ENCODE assay signal across 14 cellular contexts in genomic region chr13:100530645-100531044, GRCh38. TPM values are rescaled to one million over a fixed set of nuclear protein-coding genes. Genes with fewer than 3 reads are reported as not detected.
DNase-seq lines count a peak whose midpoint lies in the region; ATAC-seq and TF ChIP-seq lines count a peak whose summit lies in the region.
"Had no signal": no experiment of that assay in that cellular context is flagged by ENCODE, and none has a peak within 500 bp of the region (broad histone marks: within the 10 kb centered on the region; RNA-seq: fewer than 3 reads in every experiment).

No MANE protein-coding gene starts in this region.

- H3K4me3 ChIP-seq in GM23338, result no peak overlapping the region
- no peak overlapping the region for H3K4me3 ChIP-seq in endodermal cell (ENCODE audit: low read length)

- no peaks in the 10 kb centered on the region for H3K79me2 ChIP-seq in GM23338 (replicated peaks; ENCODE audit: insufficient read depth)

- H3K9ac ChIP-seq in endodermal cell (ENCODE audit: extremely low read depth, low read length, poor library complexity, severe bottlenecking), result no peak overlapping the region

- H3K27ac Mint-ChIP-seq in GM23338, result no peak overlapping the region
- no peak overlapping the region for H3K27ac Mint-ChIP-seq in endodermal cell
- H3K27ac Mint-ChIP-seq: activated CD8-positive, alpha-beta T cell treated with anti-CD3 and anti-CD28 coated beads for 36 hours; stimulated activated memory B cell treated with anti-CD40 and anti-IgM and Interleukin-4, amounts not matched to agents 10 μg/mL and 1 μg/mL and 100 μg/mL, for 72 hours had no signal

- H3K27ac ChIP-seq in GM23338 (ENCODE audit: low read depth) (no peak overlapping the region), endodermal cell (ENCODE audit: low read depth, low read length) (no peak overlapping the region)
- H3K27ac ChIP-seq: brain microvascular endothelial cell had no signal

- 0 out of 2 replicates have a peak, but pooled peaks cover 5% of the 10 kb centered on the region for H3K36me3 ChIP-seq in GM23338 (ENCODE audit: insufficient read depth)
- H3K36me3 ChIP-seq in endodermal cell (ENCODE audit: control insufficient read depth, insufficient read depth, low read length), result peaks cover 34% of the 10 kb centered on the region
- H3K36me3 ChIP-seq: brain microvascular endothelial cell had no signal

- H3K4me1 Mint-ChIP-seq in GM23338 (peaks cover 38% of the 10 kb centered on the region), endodermal cell (peaks cover 15% of the 10 kb centered on the region)
- H3K4me1 Mint-ChIP-seq: stimulated activated memory B cell treated with anti-CD40 and anti-IgM and Interleukin-4, amounts not matched to agents 10 μg/mL and 1 μg/mL and 100 μg/mL, for 72 hours had no signal

- H3K36me3 Mint-ChIP-seq in GM23338 (ENCODE audit: low read depth) (peaks cover 10% of the 10 kb centered on the region; the same call in 2 of the 3 replicates), endodermal cell (ENCODE audit: low read depth) (peaks cover 47% of the 10 kb centered on the region)

- H3K4me1 ChIP-seq in GM23338 (ENCODE audit: insufficient read depth) (peaks cover 23% of the 10 kb centered on the region), endodermal cell (ENCODE audit: control insufficient read depth, insufficient read depth, low read length) (peaks cover 5% of the 10 kb centered on the region)

- H3K4me3 Mint-ChIP-seq in GM23338, result no peak overlapping the region; the same call in 2 of the 3 replicates
- H3K4me3 Mint-ChIP-seq in endodermal cell, result no peak overlapping the region
- H3K4me3 Mint-ChIP-seq: activated CD8-positive, alpha-beta T cell treated with anti-CD3 and anti-CD28 coated beads for 36 hours; stimulated activated memory B cell treated with anti-CD40 and anti-IgM and Interleukin-4, amounts not matched to agents 10 μg/mL and 1 μg/mL and 100 μg/mL, for 72 hours had no signal

- whole genome bisulfite sequencing in endodermal cell (ENCODE audit: insufficient coverage in 1 of 2, insufficient read length in 1 of 2), 2 experiments, result 84 to 86% methylated on average over 5 to 8 of the region's 8 CpGs

- H3K27me3 Mint-ChIP-seq in GM23338 (ENCODE audit: insufficient read depth, low read depth, poor library complexity), result peaks cover 18% of the 10 kb centered on the region
- H3K27me3 Mint-ChIP-seq in endodermal cell (ENCODE audit: insufficient read depth), result no peaks in the 10 kb centered on the region
- H3K27me3 Mint-ChIP-seq: activated CD8-positive, alpha-beta T cell treated with anti-CD3 and anti-CD28 coated beads for 36 hours; stimulated activated memory B cell treated with anti-CD40 and anti-IgM and Interleukin-4, amounts not matched to agents 10 μg/mL and 1 μg/mL and 100 μg/mL, for 72 hours had no signal

- no peak for TF ChIP-seq CTCF in GM23338 (conservative IDR thresholded peaks at IDR 0.05; ENCODE audit: low read depth in 2 of 2)
- TF ChIP-seq CTCF in endodermal cell (conservative IDR thresholded peaks at IDR 0.05), result no peak

- H2AFZ ChIP-seq in GM23338, result no peak overlapping the region

- H3K27me3 ChIP-seq in GM23338 (ENCODE audit: insufficient read depth), result no peaks in the 10 kb centered on the region
- no peaks in the 10 kb centered on the region for H3K27me3 ChIP-seq in endodermal cell (ENCODE audit: control insufficient read depth, insufficient read depth, low read length, poor library complexity, severe bottlenecking)
- H3K27me3 ChIP-seq: brain microvascular endothelial cell had no signal

- ATAC-seq in GM23338, result peak; percentile 38
- ATAC-seq: activated CD8-positive, alpha-beta T cell treated with anti-CD3 and anti-CD28 coated beads for 36 hours; stimulated activated memory B cell treated with anti-CD40 and anti-IgM and Interleukin-4, amounts not matched to agents 10 μg/mL and 1 μg/mL and 100 μg/mL, for 72 hours had no signal

- no peaks in the 10 kb centered on the region for H3K9me3 ChIP-seq in endodermal cell (ENCODE audit: control insufficient read depth, low read length)

- no peaks in the 10 kb centered on the region for H3K9me2 ChIP-seq in GM23338 (ENCODE audit: insufficient read depth)

- no peaks in the 10 kb centered on the region for H3K9me3 Mint-ChIP-seq in GM23338
- H3K9me3 Mint-ChIP-seq in endodermal cell, result no peaks in the 10 kb centered on the region
- H3K9me3 Mint-ChIP-seq: activated CD8-positive, alpha-beta T cell treated with anti-CD3 and anti-CD28 coated beads for 36 hours; stimulated activated memory B cell treated with anti-CD40 and anti-IgM and Interleukin-4, amounts not matched to agents 10 μg/mL and 1 μg/mL and 100 μg/mL, for 72 hours had no signal

- peak; percentile 71 for DNase-seq in Ammon's horn (ENCODE audit: low spot score)
- DNase-seq in GM23338 (ENCODE audit: low spot score), result no peak
- DNase-seq in endodermal cell, result peak; percentile 58
- DNase-seq in midbrain (lab: John Stamatoyannopoulos, UW), result peak; percentile 43
- DNase-seq in MV-4-11 (lab: John Stamatoyannopoulos, UW), result no peak
- no peak for DNase-seq in GM03348 (ENCODE audit: low spot score)
- DNase-seq in hepatic stellate cell (ENCODE audit: low spot score), result no peak
- DNase-seq: activated CD8-positive, alpha-beta T cell treated with anti-CD3 and anti-CD28 coated beads for 36 hours; brain microvascular endothelial cell; kidney glomerular epithelial cell; NCI-H1930; SHP77; stimulated activated CD4-positive, alpha-beta T cell treated with anti-CD3 and anti-CD28 coated beads, Interleukin-4, amount 100 ng/mL, for 1 hour had no signal

- H3K4me2 ChIP-seq in GM23338, result 0 out of 2 replicates have a peak overlapping the region, but pooled peaks have one; percentile 36

- H3F3A ChIP-seq in GM23338 (replicated peaks; ENCODE audit: low read depth), result peaks cover 7% of the 10 kb centered on the region; the same call in 1 of the 2 replicates

- H4K20me1 ChIP-seq in GM23338 (replicated peaks; ENCODE audit: insufficient read depth), result no peaks in the 10 kb centered on the region

TF ChIP-seq in GM23338, 12 proteins besides CTCF, POLR2A, EP300 and RAD21 (continues in another document):
- TF ChIP-seq ZNF114 (CRISPR knock-in tag; IDR thresholded peaks at IDR 0.05), result no peak
- no peak for TF ChIP-seq NANOG (IDR thresholded peaks at IDR 0.05; ENCODE audit: borderline replicate concordance)
- no peak for TF ChIP-seq ETS1 (IDR thresholded peaks at IDR 0.05)
- no peak for TF ChIP-seq ZNF331 (CRISPR knock-in tag; IDR thresholded peaks at IDR 0.05; ENCODE audit: low read depth)

RNA-seq across cellular contexts. Expression of gene GGACT, which starts 57.9 kb away (rescaled TPM):
- 0.24 and 1.1 TPM in 2 replicates for total RNA-seq in GM23338 (2014; rRNA removed; shearing (Covaris generic))
- 0.61 and 1.0 TPM in 2 replicates for polyA plus RNA-seq in GM23338 (2016; fragmentation: Nextera tagmentation; extraction: Ambion mirVana)
- 1 to 10 TPM; 2.7 to 6.6 TPM for total RNA-seq in endodermal cell
- polyA plus RNA-seq in endodermal cell (2013, experiment 1 of 2), result 5.0 TPM
- polyA plus RNA-seq in endodermal cell (2013, experiment 2 of 2), result 4.6 TPM

Comparison
In these comparisons a context has a peak if more than half of its experiments do, and no peak if none do; other contexts are left out.
1. DNase-seq: peak in Ammon's horn (single experiment), endodermal cell (single experiment) and midbrain (single experiment); none in GM23338 (single experiment), MV-4-11 (single experiment), GM03348 (single experiment) and hepatic stellate cell (single experiment).